1 cellular context compared by ENCODE assay signal in the genomic region with DNA sequence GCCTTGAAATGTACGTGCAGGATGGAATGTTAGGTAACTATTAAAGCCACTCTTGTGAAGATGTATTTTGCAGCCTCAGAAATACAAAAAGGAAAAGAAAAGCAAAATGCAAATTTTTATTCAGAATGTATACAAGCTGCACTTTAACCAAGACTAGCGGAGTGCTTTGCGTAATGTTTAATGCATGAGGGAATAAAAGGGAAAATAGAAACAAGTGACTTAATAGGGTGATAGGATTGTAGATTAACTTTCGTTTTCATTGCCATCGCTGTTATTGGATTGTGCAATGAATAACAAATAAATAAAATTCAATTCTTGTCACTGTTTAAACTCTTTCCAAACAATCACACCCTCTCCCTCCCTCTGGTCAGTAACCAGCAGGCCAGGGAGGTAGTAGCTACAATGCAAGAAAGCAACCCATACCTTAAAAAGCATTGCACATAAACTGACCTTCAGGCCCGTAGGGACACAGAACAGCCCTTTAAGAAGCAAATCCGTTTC.
TF ChIP-seq lines count a peak whose summit lies in the region.

No MANE protein-coding gene starts in this region.

TF ChIP-seq in K562, 482 proteins besides CTCF, POLR2A, EP300 and RAD21:
- 0 out of 2 replicates have a peak, but pooled peaks have one; percentile 3 for TF ChIP-seq L3MBTL2 (IDR thresholded peaks at IDR 0.05)
- TF ChIP-seq ZSCAN29 (IDR thresholded peaks at IDR 0.05) = no peak
- no peak; the same call in 1 of the 2 replicates for TF ChIP-seq CEBPG (CRISPR knock-in tag; IDR thresholded peaks at IDR 0.05)
- TF ChIP-seq CEBPG (tag; conservative IDR thresholded peaks at IDR 0.05 in 1 of 2, IDR thresholded peaks at IDR 0.05 in 1 of 2) = peak; percentile 83 to 86
- no peak for TF ChIP-seq KHSRP (IDR thresholded peaks at IDR 0.05)
- TF ChIP-seq, protein P1, sequence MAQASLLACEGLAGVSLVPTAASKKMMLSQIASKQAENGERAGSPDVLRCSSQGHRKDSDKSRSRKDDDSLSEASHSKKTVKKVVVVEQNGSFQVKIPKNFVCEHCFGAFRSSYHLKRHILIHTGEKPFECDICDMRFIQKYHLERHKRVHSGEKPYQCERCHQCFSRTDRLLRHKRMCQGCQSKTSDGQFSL (CRISPR knock-in tag; IDR thresholded peaks at IDR 0.05) = 0 out of 2 replicates have a peak, but pooled peaks have one; percentile 24
- TF ChIP-seq, protein P1 (tag; IDR thresholded peaks at IDR 0.05) = no peak
- TF ChIP-seq CEBPB (tag; IDR thresholded peaks at IDR 0.05) = peak; percentile 94
- peak in 1 of 2 experiments; percentile 60; a peak in 1 of 4 replicates for TF ChIP-seq SRF (CRISPR knock-in tag; IDR thresholded peaks at IDR 0.05)
- TF ChIP-seq CBFA2T3 (IDR thresholded peaks at IDR 0.05) = no peak
- TF ChIP-seq, protein P2, sequence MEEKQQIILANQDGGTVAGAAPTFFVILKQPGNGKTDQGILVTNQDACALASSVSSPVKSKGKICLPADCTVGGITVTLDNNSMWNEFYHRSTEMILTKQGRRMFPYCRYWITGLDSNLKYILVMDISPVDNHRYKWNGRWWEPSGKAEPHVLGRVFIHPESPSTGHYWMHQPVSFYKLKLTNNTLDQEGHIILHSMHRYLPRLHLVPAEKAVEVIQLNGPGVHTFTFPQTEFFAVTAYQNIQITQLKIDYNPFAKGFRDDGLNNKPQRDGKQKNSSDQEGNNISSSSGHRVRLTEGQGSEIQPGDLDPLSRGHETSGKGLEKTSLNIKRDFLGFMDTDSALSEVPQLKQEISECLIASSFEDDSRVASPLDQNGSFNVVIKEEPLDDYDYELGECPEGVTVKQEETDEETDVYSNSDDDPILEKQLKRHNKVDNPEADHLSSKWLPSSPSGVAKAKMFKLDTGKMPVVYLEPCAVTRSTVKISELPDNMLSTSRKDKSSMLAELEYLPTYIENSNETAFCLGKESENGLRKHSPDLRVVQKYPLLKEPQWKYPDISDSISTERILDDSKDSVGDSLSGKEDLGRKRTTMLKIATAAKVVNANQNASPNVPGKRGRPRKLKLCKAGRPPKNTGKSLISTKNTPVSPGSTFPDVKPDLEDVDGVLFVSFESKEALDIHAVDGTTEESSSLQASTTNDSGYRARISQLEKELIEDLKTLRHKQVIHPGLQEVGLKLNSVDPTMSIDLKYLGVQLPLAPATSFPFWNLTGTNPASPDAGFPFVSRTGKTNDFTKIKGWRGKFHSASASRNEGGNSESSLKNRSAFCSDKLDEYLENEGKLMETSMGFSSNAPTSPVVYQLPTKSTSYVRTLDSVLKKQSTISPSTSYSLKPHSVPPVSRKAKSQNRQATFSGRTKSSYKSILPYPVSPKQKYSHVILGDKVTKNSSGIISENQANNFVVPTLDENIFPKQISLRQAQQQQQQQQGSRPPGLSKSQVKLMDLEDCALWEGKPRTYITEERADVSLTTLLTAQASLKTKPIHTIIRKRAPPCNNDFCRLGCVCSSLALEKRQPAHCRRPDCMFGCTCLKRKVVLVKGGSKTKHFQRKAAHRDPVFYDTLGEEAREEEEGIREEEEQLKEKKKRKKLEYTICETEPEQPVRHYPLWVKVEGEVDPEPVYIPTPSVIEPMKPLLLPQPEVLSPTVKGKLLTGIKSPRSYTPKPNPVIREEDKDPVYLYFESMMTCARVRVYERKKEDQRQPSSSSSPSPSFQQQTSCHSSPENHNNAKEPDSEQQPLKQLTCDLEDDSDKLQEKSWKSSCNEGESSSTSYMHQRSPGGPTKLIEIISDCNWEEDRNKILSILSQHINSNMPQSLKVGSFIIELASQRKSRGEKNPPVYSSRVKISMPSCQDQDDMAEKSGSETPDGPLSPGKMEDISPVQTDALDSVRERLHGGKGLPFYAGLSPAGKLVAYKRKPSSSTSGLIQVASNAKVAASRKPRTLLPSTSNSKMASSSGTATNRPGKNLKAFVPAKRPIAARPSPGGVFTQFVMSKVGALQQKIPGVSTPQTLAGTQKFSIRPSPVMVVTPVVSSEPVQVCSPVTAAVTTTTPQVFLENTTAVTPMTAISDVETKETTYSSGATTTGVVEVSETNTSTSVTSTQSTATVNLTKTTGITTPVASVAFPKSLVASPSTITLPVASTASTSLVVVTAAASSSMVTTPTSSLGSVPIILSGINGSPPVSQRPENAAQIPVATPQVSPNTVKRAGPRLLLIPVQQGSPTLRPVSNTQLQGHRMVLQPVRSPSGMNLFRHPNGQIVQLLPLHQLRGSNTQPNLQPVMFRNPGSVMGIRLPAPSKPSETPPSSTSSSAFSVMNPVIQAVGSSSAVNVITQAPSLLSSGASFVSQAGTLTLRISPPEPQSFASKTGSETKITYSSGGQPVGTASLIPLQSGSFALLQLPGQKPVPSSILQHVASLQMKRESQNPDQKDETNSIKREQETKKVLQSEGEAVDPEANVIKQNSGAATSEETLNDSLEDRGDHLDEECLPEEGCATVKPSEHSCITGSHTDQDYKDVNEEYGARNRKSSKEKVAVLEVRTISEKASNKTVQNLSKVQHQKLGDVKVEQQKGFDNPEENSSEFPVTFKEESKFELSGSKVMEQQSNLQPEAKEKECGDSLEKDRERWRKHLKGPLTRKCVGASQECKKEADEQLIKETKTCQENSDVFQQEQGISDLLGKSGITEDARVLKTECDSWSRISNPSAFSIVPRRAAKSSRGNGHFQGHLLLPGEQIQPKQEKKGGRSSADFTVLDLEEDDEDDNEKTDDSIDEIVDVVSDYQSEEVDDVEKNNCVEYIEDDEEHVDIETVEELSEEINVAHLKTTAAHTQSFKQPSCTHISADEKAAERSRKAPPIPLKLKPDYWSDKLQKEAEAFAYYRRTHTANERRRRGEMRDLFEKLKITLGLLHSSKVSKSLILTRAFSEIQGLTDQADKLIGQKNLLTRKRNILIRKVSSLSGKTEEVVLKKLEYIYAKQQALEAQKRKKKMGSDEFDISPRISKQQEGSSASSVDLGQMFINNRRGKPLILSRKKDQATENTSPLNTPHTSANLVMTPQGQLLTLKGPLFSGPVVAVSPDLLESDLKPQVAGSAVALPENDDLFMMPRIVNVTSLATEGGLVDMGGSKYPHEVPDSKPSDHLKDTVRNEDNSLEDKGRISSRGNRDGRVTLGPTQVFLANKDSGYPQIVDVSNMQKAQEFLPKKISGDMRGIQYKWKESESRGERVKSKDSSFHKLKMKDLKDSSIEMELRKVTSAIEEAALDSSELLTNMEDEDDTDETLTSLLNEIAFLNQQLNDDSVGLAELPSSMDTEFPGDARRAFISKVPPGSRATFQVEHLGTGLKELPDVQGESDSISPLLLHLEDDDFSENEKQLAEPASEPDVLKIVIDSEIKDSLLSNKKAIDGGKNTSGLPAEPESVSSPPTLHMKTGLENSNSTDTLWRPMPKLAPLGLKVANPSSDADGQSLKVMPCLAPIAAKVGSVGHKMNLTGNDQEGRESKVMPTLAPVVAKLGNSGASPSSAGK (IDR thresholded peaks at IDR 0.05) = no peak
- TF ChIP-seq, protein P3, sequence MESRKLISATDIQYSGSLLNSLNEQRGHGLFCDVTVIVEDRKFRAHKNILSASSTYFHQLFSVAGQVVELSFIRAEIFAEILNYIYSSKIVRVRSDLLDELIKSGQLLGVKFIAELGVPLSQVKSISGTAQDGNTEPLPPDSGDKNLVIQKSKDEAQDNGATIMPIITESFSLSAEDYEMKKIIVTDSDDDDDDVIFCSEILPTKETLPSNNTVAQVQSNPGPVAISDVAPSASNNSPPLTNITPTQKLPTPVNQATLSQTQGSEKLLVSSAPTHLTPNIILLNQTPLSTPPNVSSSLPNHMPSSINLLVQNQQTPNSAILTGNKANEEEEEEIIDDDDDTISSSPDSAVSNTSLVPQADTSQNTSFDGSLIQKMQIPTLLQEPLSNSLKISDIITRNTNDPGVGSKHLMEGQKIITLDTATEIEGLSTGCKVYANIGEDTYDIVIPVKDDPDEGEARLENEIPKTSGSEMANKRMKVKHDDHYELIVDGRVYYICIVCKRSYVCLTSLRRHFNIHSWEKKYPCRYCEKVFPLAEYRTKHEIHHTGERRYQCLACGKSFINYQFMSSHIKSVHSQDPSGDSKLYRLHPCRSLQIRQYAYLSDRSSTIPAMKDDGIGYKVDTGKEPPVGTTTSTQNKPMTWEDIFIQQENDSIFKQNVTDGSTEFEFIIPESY (CRISPR knock-in tag; IDR thresholded peaks at IDR 0.05) = peak; percentile 71; the same call in 1 of the 2 replicates
- 0 out of 2 replicates have a peak, but pooled peaks have one; percentile 8 for TF ChIP-seq XRCC5 (IDR thresholded peaks at IDR 0.05; ENCODE audit: low read depth, low read length)
- 0 out of 2 replicates have a peak, but pooled peaks have one; percentile 4 for TF ChIP-seq CBFB (CRISPR knock-in tag; IDR thresholded peaks at IDR 0.05)
- TF ChIP-seq, protein P4, sequence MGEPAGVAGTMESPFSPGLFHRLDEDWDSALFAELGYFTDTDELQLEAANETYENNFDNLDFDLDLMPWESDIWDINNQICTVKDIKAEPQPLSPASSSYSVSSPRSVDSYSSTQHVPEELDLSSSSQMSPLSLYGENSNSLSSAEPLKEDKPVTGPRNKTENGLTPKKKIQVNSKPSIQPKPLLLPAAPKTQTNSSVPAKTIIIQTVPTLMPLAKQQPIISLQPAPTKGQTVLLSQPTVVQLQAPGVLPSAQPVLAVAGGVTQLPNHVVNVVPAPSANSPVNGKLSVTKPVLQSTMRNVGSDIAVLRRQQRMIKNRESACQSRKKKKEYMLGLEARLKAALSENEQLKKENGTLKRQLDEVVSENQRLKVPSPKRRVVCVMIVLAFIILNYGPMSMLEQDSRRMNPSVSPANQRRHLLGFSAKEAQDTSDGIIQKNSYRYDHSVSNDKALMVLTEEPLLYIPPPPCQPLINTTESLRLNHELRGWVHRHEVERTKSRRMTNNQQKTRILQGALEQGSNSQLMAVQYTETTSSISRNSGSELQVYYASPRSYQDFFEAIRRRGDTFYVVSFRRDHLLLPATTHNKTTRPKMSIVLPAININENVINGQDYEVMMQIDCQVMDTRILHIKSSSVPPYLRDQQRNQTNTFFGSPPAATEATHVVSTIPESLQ (CRISPR knock-in tag; IDR thresholded peaks at IDR 0.05) = 0 out of 2 replicates have a peak, but pooled peaks have one; percentile 7
- TF ChIP-seq, protein P5, sequence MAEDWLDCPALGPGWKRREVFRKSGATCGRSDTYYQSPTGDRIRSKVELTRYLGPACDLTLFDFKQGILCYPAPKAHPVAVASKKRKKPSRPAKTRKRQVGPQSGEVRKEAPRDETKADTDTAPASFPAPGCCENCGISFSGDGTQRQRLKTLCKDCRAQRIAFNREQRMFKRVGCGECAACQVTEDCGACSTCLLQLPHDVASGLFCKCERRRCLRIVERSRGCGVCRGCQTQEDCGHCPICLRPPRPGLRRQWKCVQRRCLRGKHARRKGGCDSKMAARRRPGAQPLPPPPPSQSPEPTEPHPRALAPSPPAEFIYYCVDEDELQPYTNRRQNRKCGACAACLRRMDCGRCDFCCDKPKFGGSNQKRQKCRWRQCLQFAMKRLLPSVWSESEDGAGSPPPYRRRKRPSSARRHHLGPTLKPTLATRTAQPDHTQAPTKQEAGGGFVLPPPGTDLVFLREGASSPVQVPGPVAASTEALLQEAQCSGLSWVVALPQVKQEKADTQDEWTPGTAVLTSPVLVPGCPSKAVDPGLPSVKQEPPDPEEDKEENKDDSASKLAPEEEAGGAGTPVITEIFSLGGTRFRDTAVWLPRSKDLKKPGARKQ (CRISPR knock-in tag; IDR thresholded peaks at IDR 0.05) = peak; percentile 97
- TF ChIP-seq RBM39 (optimal IDR thresholded peaks at IDR 0.05; ENCODE audit: low read depth, low read length) = peak; percentile 36
